ENCODE assay signal across 1 cellular context in genomic region chr14:92106095-92106937, GRCh38.
TF ChIP-seq lines count a peak whose summit lies in the region.

TSS of gene ATXN3 (minus strand) at chr14:92106582. CDS start at chr14:92106552, 30 bp downstream.

TF ChIP-seq in HEK293, 187 proteins besides CTCF, POLR2A, EP300 and RAD21 (continued from another document):
- no peak for TF ChIP-seq PRDM2 (tag by site-specific recombination; IDR thresholded peaks at IDR 0.05; ENCODE audit: borderline replicate concordance)
- no peak for TF ChIP-seq ZNF223 (tag by site-specific recombination; IDR thresholded peaks at IDR 0.05)
- peak; percentile 58 for TF ChIP-seq WT1 (tag by site-specific recombination; IDR thresholded peaks at IDR 0.05)
- no peak for TF ChIP-seq ZNF18 (tag by site-specific recombination; IDR thresholded peaks at IDR 0.05)
- no peak for TF ChIP-seq ZNF121 (tag by site-specific recombination; IDR thresholded peaks at IDR 0.05)
- no peak for TF ChIP-seq ZBTB11 (tag by site-specific recombination; conservative IDR thresholded peaks at IDR 0.05; ENCODE audit: low read depth)
- TF ChIP-seq MZF1 (tag by site-specific recombination; IDR thresholded peaks at IDR 0.05; ENCODE audit: borderline replicate concordance): peak; percentile 15; the same call in 1 of the 2 replicates
- TF ChIP-seq ZNF645 (tag by site-specific recombination; IDR thresholded peaks at IDR 0.05): no peak
- TF ChIP-seq ZNF639 (tag by site-specific recombination; IDR thresholded peaks at IDR 0.05): no peak
- no peak for TF ChIP-seq SCRT2 (tag by site-specific recombination; IDR thresholded peaks at IDR 0.05)
